In genomic region chr20:10603971-10604864, GRCh38 we compare ENCODE assay signal across 10 cellular contexts.
A peak's percentile ranks its signal among the peaks of the same experiment; 100 is the strongest.
DNase-seq lines count a peak whose midpoint lies in the region; ATAC-seq and TF ChIP-seq lines count a peak whose summit lies in the region.
"Had no signal": no experiment of that assay in that cellular context is flagged by ENCODE, and none has a peak within 500 bp of the region (broad histone marks: within the 10 kb centered on the region; RNA-seq: fewer than 3 reads in every experiment).

No MANE protein-coding gene starts in this region.

- H3K36me3 ChIP-seq in lower lobe of right lung (peaks cover 3% of the 10 kb centered on the region), upper lobe of right lung (no peaks in the 10 kb centered on the region)

- H3K4me3 Mint-ChIP-seq in activated CD4-positive, alpha-beta T cell treated with anti-CD3 and anti-CD28 coated beads, Interleukin-2, amount 10 ng/mL, durations not matched to agents 24 days and 14 days: no peak overlapping the region
- H3K4me3 Mint-ChIP-seq in naive thymus-derived CD8-positive, alpha-beta T cell: no peak overlapping the region
- H3K4me3 Mint-ChIP-seq: activated CD4-positive, alpha-beta T cell treated with anti-CD3 and anti-CD28 coated beads, Interleukin-2, amount 10 ng/mL, durations not matched to agents 7 days and 5 days had no signal

- no peaks in the 10 kb centered on the region for H3K9me3 Mint-ChIP-seq in activated CD4-positive, alpha-beta T cell treated with anti-CD3 and anti-CD28 coated beads, Interleukin-2, amount 10 ng/mL, durations not matched to agents 24 days and 14 days
- no peaks in the 10 kb centered on the region for H3K9me3 Mint-ChIP-seq in naive thymus-derived CD8-positive, alpha-beta T cell
- H3K9me3 Mint-ChIP-seq: activated CD4-positive, alpha-beta T cell treated with anti-CD3 and anti-CD28 coated beads, Interleukin-2, amount 10 ng/mL, durations not matched to agents 7 days and 5 days had no signal

- H3K4me1 ChIP-seq in lower lobe of right lung (peaks cover 4% of the 10 kb centered on the region), upper lobe of right lung (peaks cover 19% of the 10 kb centered on the region)

- H3K27me3 Mint-ChIP-seq in activated CD4-positive, alpha-beta T cell treated with anti-CD3 and anti-CD28 coated beads, Interleukin-2, amount 10 ng/mL, durations not matched to agents 24 days and 14 days: no peaks in the 10 kb centered on the region
- no peaks in the 10 kb centered on the region for H3K27me3 Mint-ChIP-seq in naive thymus-derived CD8-positive, alpha-beta T cell
- H3K27me3 Mint-ChIP-seq: activated CD4-positive, alpha-beta T cell treated with anti-CD3 and anti-CD28 coated beads, Interleukin-2, amount 10 ng/mL, durations not matched to agents 7 days and 5 days had no signal

- TF ChIP-seq CTCF in coronary artery (IDR thresholded peaks at IDR 0.05) (no peak), lower lobe of right lung (IDR thresholded peaks at IDR 0.05) (no peak), upper lobe of right lung (IDR thresholded peaks at IDR 0.05) (no peak)

- peak overlapping the region; percentile 84 to 95 for H3K27ac ChIP-seq in coronary artery
- peak overlapping the region; percentile 25 for H3K27ac ChIP-seq in lower lobe of right lung
- peak overlapping the region; percentile 53 for H3K27ac ChIP-seq in upper lobe of right lung
- H3K27ac ChIP-seq: BLaER1 had no signal

- H3K4me3 ChIP-seq in coronary artery: peak overlapping the region; percentile 42
- no peak overlapping the region for H3K4me3 ChIP-seq in lower lobe of right lung
- no peak overlapping the region for H3K4me3 ChIP-seq in upper lobe of right lung
- H3K4me3 ChIP-seq: BLaER1 had no signal

- no peak for DNase-seq in activated CD4-positive, alpha-beta T cell treated with anti-CD3 and anti-CD28 coated beads, Interleukin-2, amount 10 ng/mL, durations not matched to agents 24 days and 14 days
- no peak for DNase-seq in activated CD4-positive, alpha-beta T cell treated with anti-CD3 and anti-CD28 coated beads for 4 hours
- peak; percentile 90 for DNase-seq in coronary artery (ENCODE audit: low spot score)
- DNase-seq in lower lobe of right lung: no peak
- DNase-seq in upper lobe of right lung: no peak
- DNase-seq in naive thymus-derived CD8-positive, alpha-beta T cell: no peak
- DNase-seq: activated CD4-positive, alpha-beta T cell treated with anti-CD3 and anti-CD28 coated beads, Interleukin-2, amount 10 ng/mL, durations not matched to agents 7 days and 5 days had no signal

- peaks cover 14% of the 10 kb centered on the region for H3K4me1 Mint-ChIP-seq in activated CD4-positive, alpha-beta T cell treated with anti-CD3 and anti-CD28 coated beads, Interleukin-2, amount 10 ng/mL, durations not matched to agents 24 days and 14 days
- H3K4me1 Mint-ChIP-seq in naive thymus-derived CD8-positive, alpha-beta T cell: peaks cover 0 to 3% (median 0%) of the 10 kb centered on the region in 4 donors

- H3K9me3 ChIP-seq in lower lobe of right lung (no peaks in the 10 kb centered on the region), upper lobe of right lung (no peaks in the 10 kb centered on the region)
- H3K9me3 ChIP-seq: BLaER1 had no signal

- no peaks in the 10 kb centered on the region for H3K27me3 ChIP-seq in lower lobe of right lung (ENCODE audit: low read depth)
- H3K27me3 ChIP-seq in upper lobe of right lung: no peaks in the 10 kb centered on the region
- H3K27me3 ChIP-seq: BLaER1 had no signal

- peaks cover 6% of the 10 kb centered on the region for H3K36me3 Mint-ChIP-seq in activated CD4-positive, alpha-beta T cell treated with anti-CD3 and anti-CD28 coated beads, Interleukin-2, amount 10 ng/mL, durations not matched to agents 24 days and 14 days (ENCODE audit: low read depth)
- H3K36me3 Mint-ChIP-seq in naive thymus-derived CD8-positive, alpha-beta T cell: peaks cover 12 to 68% (median 45%) of the 10 kb centered on the region in 3 donors

- intact Hi-C loops in activated CD4-positive, alpha-beta T cell treated with anti-CD3 and anti-CD28 coated beads, Interleukin-2, amount 10 ng/mL, durations not matched to agents 24 days and 14 days (cut with micrococcal nuclease): loop anchor here (1.0 kb wide), 2 partner anchors 46 to 67 kb away; no protein-coding TSS in a partner anchor
- intact Hi-C loops in lower lobe of right lung (cut with DNase I) (no loop called here), upper lobe of right lung (cut with DNase I) (no loop called here)

- POLR2A ChIA-PET in naive thymus-derived CD8-positive, alpha-beta T cell (lab: Charles Lee): no interaction called here

- peak; percentile 74 to 88 for ATAC-seq in lower lobe of right lung
- peak; percentile 83 for ATAC-seq in upper lobe of right lung
- no peak for ATAC-seq in HG03432 (IDR thresholded peaks at IDR 0.05; ENCODE audit: unreplicated experiment)
- ATAC-seq in GM19023 (IDR thresholded peaks at IDR 0.05; ENCODE audit: unreplicated experiment): no peak
- no peak for ATAC-seq in naive thymus-derived CD8-positive, alpha-beta T cell

- H3K27ac Mint-ChIP-seq in activated CD4-positive, alpha-beta T cell treated with anti-CD3 and anti-CD28 coated beads, Interleukin-2, amount 10 ng/mL, durations not matched to agents 24 days and 14 days: peak overlapping the region; percentile 36
- peak overlapping the region in 1 of 10 donors; percentile 36 for H3K27ac Mint-ChIP-seq in naive thymus-derived CD8-positive, alpha-beta T cell
- H3K27ac Mint-ChIP-seq: activated CD4-positive, alpha-beta T cell treated with anti-CD3 and anti-CD28 coated beads, Interleukin-2, amount 10 ng/mL, durations not matched to agents 7 days and 5 days had no signal

Comparison
In these comparisons a context has a peak if more than half of its experiments do, and no peak if none do; other contexts are left out.
1. H3K27ac ChIP-seq: peak in every context shown above with its lines; median percentile 90 in coronary artery; 53 in upper lobe of right lung; 25 in lower lobe of right lung.
2. ATAC-seq: peak in lower lobe of right lung (2 of 2) and upper lobe of right lung (single experiment); none in HG03432 (single experiment), GM19023 (single experiment) and naive thymus-derived CD8-positive, alpha-beta T cell (0 of 2).